ENCODE assay signal across 17 cellular contexts in the genomic region with DNA sequence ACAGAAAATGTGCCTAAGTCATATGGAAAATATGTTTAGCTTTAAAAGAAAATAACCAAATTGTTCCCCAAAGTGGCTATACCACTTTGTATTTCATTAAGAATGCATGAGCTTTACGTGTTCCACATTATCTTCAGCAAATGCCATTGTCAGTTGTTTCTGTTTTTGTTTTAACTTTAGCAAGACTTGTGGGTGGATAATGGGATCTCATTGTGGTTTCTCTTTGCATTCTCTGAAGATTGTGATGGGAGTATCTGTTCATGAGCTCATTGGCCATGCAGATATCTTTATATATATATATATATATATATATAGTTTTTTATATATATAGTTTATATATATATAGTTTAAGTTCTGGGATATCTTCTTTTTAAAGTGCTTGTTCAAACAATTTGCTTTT.
"Had no signal": no experiment of that assay in that cellular context is flagged by ENCODE, and none has a peak within 500 bp of the region (broad histone marks: within the 10 kb centered on the region; RNA-seq: fewer than 3 reads in every experiment).

No MANE protein-coding gene starts in this region.

- DNase-seq: activated CD4-positive, CD25-positive, alpha-beta regulatory T cell treated with anti-CD3 and anti-CD28 coated beads, Interleukin-2, amount 50 U/mL, for 72 hours; activated effector memory CD4-positive, alpha-beta T cell treated with anti-CD3 and anti-CD28 coated beads, Interleukin-2, amount 50 U/mL, for 16 hours; activated naive CD4-positive, alpha-beta T cell treated with anti-CD3 and anti-CD28 coated beads, Interleukin-2, amount 50 U/mL, for 16 hours; activated T-cell treated with anti-CD3 and anti-CD28 coated beads, Interleukin-2, amount 50 U/mL, for 72 hours; foreskin melanocyte; kidney glomerular epithelial cell; left ventricle myocardium superior; naive B cell; stimulated activated CD4-positive, alpha-beta T cell treated with anti-CD3 and anti-CD28 coated beads, Interleukin-2, amount 100 ng/mL, for 24 hours; stimulated activated naive CD4-positive, alpha-beta T cell treated with Interleukin-2 at 50 U/mL for 16 hours; SW 1271; T-helper 2 cell; thyroid gland had no signal

- ATAC-seq: activated T-cell treated with anti-CD3 and anti-CD28 coated beads, Interleukin-2, amount 50 U/mL, for 72 hours; left ventricle myocardium superior had no signal

- H3K4me1 ChIP-seq: prostate gland, right atrium auricular region, thyroid gland had no signal

- H3K27me3 ChIP-seq: right atrium auricular region, thyroid gland had no signal

- H3K36me3 ChIP-seq: prostate gland, right atrium auricular region, thyroid gland had no signal

- H3K4me3 ChIP-seq: coronary artery, prostate gland, right atrium auricular region, thyroid gland had no signal

- H3K9me3 ChIP-seq: prostate gland, right atrium auricular region, thyroid gland had no signal

- H3K27ac ChIP-seq: coronary artery, prostate gland, right atrium auricular region, thyroid gland, VCaP had no signal
